ENCODE assay signal across 15 cellular contexts in the genomic region with DNA sequence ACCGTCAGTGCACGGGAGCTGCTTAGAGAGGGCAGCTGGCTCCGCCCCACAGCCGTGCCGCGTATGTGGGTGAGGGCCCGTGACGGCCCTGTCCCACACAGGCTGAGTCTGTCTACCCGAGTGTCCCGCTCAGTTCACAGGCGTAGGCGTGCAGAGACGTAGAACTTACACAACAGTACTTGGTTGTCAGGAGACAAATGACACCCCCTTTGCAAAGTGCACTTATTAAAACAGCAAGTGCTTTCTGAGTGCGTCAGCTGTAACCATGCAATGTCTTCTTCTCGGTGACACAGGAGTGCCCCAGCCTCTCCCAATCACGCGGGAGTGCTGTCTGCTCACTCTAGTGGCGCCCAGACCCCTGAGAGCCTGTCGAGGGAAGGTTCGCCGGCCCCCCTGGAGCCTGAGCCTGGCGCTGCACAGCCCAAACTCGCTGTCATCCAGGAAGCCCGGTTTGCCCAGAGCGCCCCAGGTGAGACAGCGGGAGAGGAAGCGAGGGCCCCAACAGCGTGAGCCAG.
DNase-seq lines count a peak whose midpoint lies in the region; ATAC-seq and TF ChIP-seq lines count a peak whose summit lies in the region.
"Had no signal": no experiment of that assay in that cellular context is flagged by ENCODE, and none has a peak within 500 bp of the region (broad histone marks: within the 10 kb centered on the region; RNA-seq: fewer than 3 reads in every experiment).

No MANE protein-coding gene starts in this region.

- TF ChIP-seq POLR2A in tibial nerve (IDR thresholded peaks at IDR 0.05): peak in 1 of 2 donors; percentile 33
- TF ChIP-seq POLR2A in spleen (IDR thresholded peaks at IDR 0.05): no peak

- H3K27ac Mint-ChIP-seq in activated T-cell treated with anti-CD3 and anti-CD28 coated beads, Interleukin-2, amount 50 U/mL, for 24 hours: peak overlapping the region; percentile 87
- H3K27ac Mint-ChIP-seq in stimulated activated memory B cell treated with anti-CD40 and anti-IgM and Interleukin-4, amounts not matched to agents 10 μg/mL and 1 μg/mL and 100 μg/mL, for 72 hours: no peak overlapping the region
- H3K27ac Mint-ChIP-seq: stimulated activated naive CD8-positive, alpha-beta T cell treated with anti-CD3 and anti-CD28 coated beads, Interleukin-15, Interleukin-2, amounts not matched to agents 100 ng/mL and 50 ng/mL, for 24 hours had no signal

- H3K9me3 ChIP-seq in right cardiac atrium (ENCODE audit: control insufficient read depth, low read length): no peaks in the 10 kb centered on the region
- no peaks in the 10 kb centered on the region for H3K9me3 ChIP-seq in right atrium auricular region
- H3K9me3 ChIP-seq in tibial nerve: no peaks in the 10 kb centered on the region
- no peaks in the 10 kb centered on the region for H3K9me3 ChIP-seq in spleen
- H3K9me3 ChIP-seq: HAP-1 had no signal

- H3K4me1 Mint-ChIP-seq in activated T-cell treated with anti-CD3 and anti-CD28 coated beads, Interleukin-2, amount 50 U/mL, for 24 hours (ENCODE audit: low read depth): peaks cover 45% of the 10 kb centered on the region
- H3K4me1 Mint-ChIP-seq in stimulated activated memory B cell treated with anti-CD40 and anti-IgM and Interleukin-4, amounts not matched to agents 10 μg/mL and 1 μg/mL and 100 μg/mL, for 72 hours: peaks cover 13% of the 10 kb centered on the region

- intact Hi-C loops in right cardiac atrium (cut with DNase I) (no loop called here), spleen (cut with DNase I; ENCODE audit: low total_unique reads) (no loop called here), posterior vena cava (cut with DNase I) (no loop called here)

- WGBS in right cardiac atrium: 86% methylated on average over 28 of the region's 28 CpGs
- 73% methylated on average over 28 of the region's 28 CpGs for WGBS in tibial nerve, 2 donors
- WGBS in spleen, 5 donors: 82 to 91% (median 87%) methylated on average over 24 to 28 of the region's 28 CpGs

- no peaks in the 10 kb centered on the region for H3K27me3 Mint-ChIP-seq in activated T-cell treated with anti-CD3 and anti-CD28 coated beads, Interleukin-2, amount 50 U/mL, for 24 hours
- no peaks in the 10 kb centered on the region for H3K27me3 Mint-ChIP-seq in stimulated activated memory B cell treated with anti-CD40 and anti-IgM and Interleukin-4, amounts not matched to agents 10 μg/mL and 1 μg/mL and 100 μg/mL, for 72 hours
- H3K27me3 Mint-ChIP-seq: stimulated activated naive CD8-positive, alpha-beta T cell treated with anti-CD3 and anti-CD28 coated beads, Interleukin-15, Interleukin-2, amounts not matched to agents 100 ng/mL and 50 ng/mL, for 24 hours had no signal

- no peak for TF ChIP-seq CTCF in right atrium auricular region (IDR thresholded peaks at IDR 0.05)
- no peak for TF ChIP-seq CTCF in tibial nerve (IDR thresholded peaks at IDR 0.05)
- no peak for TF ChIP-seq CTCF in spleen (IDR thresholded peaks at IDR 0.05 in 8 of 11, conservative IDR thresholded peaks at IDR 0.05 in 3 of 11)

- H3K4me1 ChIP-seq in right cardiac atrium (ENCODE audit: control insufficient read depth, insufficient read depth, low read length) (no peaks in the 10 kb centered on the region), right atrium auricular region (no peaks in the 10 kb centered on the region), tibial nerve (peaks cover 0 to 25% (median 3%) of the 10 kb centered on the region in 4 donors), spleen (peaks cover 0 to 13% (median 5%) of the 10 kb centered on the region in 6 donors)
- H3K4me1 ChIP-seq: HAP-1, parathyroid adenoma had no signal

- H3K36me3 Mint-ChIP-seq in activated T-cell treated with anti-CD3 and anti-CD28 coated beads, Interleukin-2, amount 50 U/mL, for 24 hours (ENCODE audit: low read depth): peaks cover 73% of the 10 kb centered on the region
- peaks cover 45% of the 10 kb centered on the region for H3K36me3 Mint-ChIP-seq in stimulated activated memory B cell treated with anti-CD40 and anti-IgM and Interleukin-4, amounts not matched to agents 10 μg/mL and 1 μg/mL and 100 μg/mL, for 72 hours

- H3K36me3 ChIP-seq in right atrium auricular region: peaks cover 48% of the 10 kb centered on the region
- peaks cover 0 to 62% (median 0%) of the 10 kb centered on the region in 3 donors for H3K36me3 ChIP-seq in tibial nerve
- peaks cover 0 to 75% (median 34%) of the 10 kb centered on the region in 6 donors for H3K36me3 ChIP-seq in spleen

- ATAC-seq in right cardiac atrium: peak; percentile 73 to 81
- peak; percentile 9 for ATAC-seq in left lobe of liver
- no peak for ATAC-seq in stimulated activated memory B cell treated with anti-CD40 and anti-IgM and Interleukin-4, amounts not matched to agents 10 μg/mL and 1 μg/mL and 100 μg/mL, for 72 hours

- TF ChIP-seq EP300 in tibial nerve (IDR thresholded peaks at IDR 0.05): peak; percentile 90 to 94

- DNase-seq in right cardiac atrium: peak in 1 of 3 donors; percentile 70
- DNase-seq in right atrium auricular region (ENCODE audit: low spot score): no peak
- peak; percentile 73 for DNase-seq in activated T-cell treated with anti-CD3 and anti-CD28 coated beads, Interleukin-2, amount 50 U/mL, for 24 hours
- DNase-seq in left lobe of liver (ENCODE audit: low spot score): no peak
- no peak for DNase-seq in tibial nerve (ENCODE audit: low spot score in 2 of 2)
- DNase-seq in spleen: no peak
- DNase-seq in posterior vena cava (ENCODE audit: low spot score): no peak
- DNase-seq: cerebellar nuclear complex; mesenchymal stem cell; NCI-H526 treated with DMSO at 0.1 percent for 48 hours; stimulated activated CD4-positive, alpha-beta T cell treated with anti-CD3 and anti-CD28 coated beads, Interleukin-1b, Interleukin-23, amount 100 ng/mL, for 48 hours had no signal

- H3K9me3 Mint-ChIP-seq in activated T-cell treated with anti-CD3 and anti-CD28 coated beads, Interleukin-2, amount 50 U/mL, for 24 hours: no peaks in the 10 kb centered on the region
- no peaks in the 10 kb centered on the region for H3K9me3 Mint-ChIP-seq in stimulated activated memory B cell treated with anti-CD40 and anti-IgM and Interleukin-4, amounts not matched to agents 10 μg/mL and 1 μg/mL and 100 μg/mL, for 72 hours
- H3K9me3 Mint-ChIP-seq: stimulated activated naive CD8-positive, alpha-beta T cell treated with anti-CD3 and anti-CD28 coated beads, Interleukin-15, Interleukin-2, amounts not matched to agents 100 ng/mL and 50 ng/mL, for 24 hours had no signal

- H3K4me3 ChIP-seq in right cardiac atrium (ENCODE audit: low read length): no peak overlapping the region
- H3K4me3 ChIP-seq in right atrium auricular region: no peak overlapping the region
- no peak overlapping the region for H3K4me3 ChIP-seq in tibial nerve
- H3K4me3 ChIP-seq in spleen: peak overlapping the region in 1 of 8 donors; percentile 11
- H3K4me3 ChIP-seq: HAP-1 had no signal

- H3K4me3 Mint-ChIP-seq in activated T-cell treated with anti-CD3 and anti-CD28 coated beads, Interleukin-2, amount 50 U/mL, for 24 hours: peak overlapping the region; percentile 36
- H3K4me3 Mint-ChIP-seq in stimulated activated memory B cell treated with anti-CD40 and anti-IgM and Interleukin-4, amounts not matched to agents 10 μg/mL and 1 μg/mL and 100 μg/mL, for 72 hours: no peak overlapping the region
- H3K4me3 Mint-ChIP-seq: stimulated activated naive CD8-positive, alpha-beta T cell treated with anti-CD3 and anti-CD28 coated beads, Interleukin-15, Interleukin-2, amounts not matched to agents 100 ng/mL and 50 ng/mL, for 24 hours had no signal

- no peaks in the 10 kb centered on the region for H3K27me3 ChIP-seq in right cardiac atrium (ENCODE audit: control insufficient read depth, insufficient read depth)
- no peaks in the 10 kb centered on the region for H3K27me3 ChIP-seq in right atrium auricular region
- H3K27me3 ChIP-seq in tibial nerve: no peaks in the 10 kb centered on the region
- H3K27me3 ChIP-seq in spleen (replicated peaks in 1 of 7): no peaks in the 10 kb centered on the region

- H3K27ac ChIP-seq in right cardiac atrium (ENCODE audit: low read length): no peak overlapping the region
- H3K27ac ChIP-seq in right atrium auricular region: no peak overlapping the region
- peak overlapping the region; percentile 50 to 93 (median 68) for H3K27ac ChIP-seq in tibial nerve
- peak overlapping the region in 1 of 8 donors; percentile 40 for H3K27ac ChIP-seq in spleen
- H3K27ac ChIP-seq: parathyroid adenoma had no signal

Comparison
In these comparisons a context has a peak if more than half of its experiments do, and no peak if none do; other contexts are left out.
1. H3K27ac ChIP-seq: peak in tibial nerve (4 of 4); none in right cardiac atrium (single experiment) and right atrium auricular region (0 of 2).